Comparison of ENCODE assay signal across 2 cellular contexts in genomic region chr21:39136711-39137110, GRCh38.
A peak's percentile ranks its signal among the peaks of the same experiment; 100 is the strongest.
TF ChIP-seq lines count a peak whose summit lies in the region.

No MANE protein-coding gene starts in this region.

TF ChIP-seq in IMR-90, 13 proteins besides CTCF, POLR2A, EP300 and RAD21:
- no peak for TF ChIP-seq CEBPB (IDR thresholded peaks at IDR 0.05; ENCODE audit: low read depth, low read length)
- TF ChIP-seq USF2 (IDR thresholded peaks at IDR 0.05; ENCODE audit: low read depth, low read length), result no peak
- no peak for TF ChIP-seq RFX5 (IDR thresholded peaks at IDR 0.05; ENCODE audit: low read depth, low read length)
- TF ChIP-seq FOS (IDR thresholded peaks at IDR 0.05; ENCODE audit: low read depth, low read length), result no peak
- TF ChIP-seq BHLHE40 (IDR thresholded peaks at IDR 0.05; ENCODE audit: low read depth, low read length), result no peak
- TF ChIP-seq SMC3 (IDR thresholded peaks at IDR 0.05; ENCODE audit: low read depth, low read length), result no peak
- no peak for TF ChIP-seq MAZ (IDR thresholded peaks at IDR 0.05; ENCODE audit: borderline replicate concordance, low read depth, low read length)
- no peak for TF ChIP-seq MAFK (IDR thresholded peaks at IDR 0.05; ENCODE audit: low read depth, low read length)
- no peak for TF ChIP-seq CHD1 (IDR thresholded peaks at IDR 0.05; ENCODE audit: low read depth, low read length)
- TF ChIP-seq RCOR1 (IDR thresholded peaks at IDR 0.05; ENCODE audit: insufficient replicate concordance, low read length), result no peak
- no peak for TF ChIP-seq MXI1 (IDR thresholded peaks at IDR 0.05; ENCODE audit: borderline replicate concordance, low read depth, low read length)
- TF ChIP-seq ELK1 (IDR thresholded peaks at IDR 0.05; ENCODE audit: borderline replicate concordance, low read depth, low read length), result no peak
- no peak for TF ChIP-seq NFE2L2 (IDR thresholded peaks at IDR 0.05; ENCODE audit: low read depth, low read length)
TF ChIP-seq in IMR-90: peak in this region for 0.

TF ChIP-seq in K562, 482 proteins besides CTCF, POLR2A, EP300 and RAD21:
- no peak for TF ChIP-seq POLR2AphosphoS2 (IDR thresholded peaks at IDR 0.05; ENCODE audit: low read length)
- no peak for TF ChIP-seq ZNF583 (CRISPR knock-in tag; IDR thresholded peaks at IDR 0.05)
- TF ChIP-seq ZNF280B (CRISPR knock-in tag; IDR thresholded peaks at IDR 0.05), result no peak
- TF ChIP-seq RBM17 (IDR thresholded peaks at IDR 0.05; ENCODE audit: borderline replicate concordance, low read depth, low read length), result no peak
- no peak for TF ChIP-seq DACH1 (IDR thresholded peaks at IDR 0.05; ENCODE audit: partially characterized antibody)
- TF ChIP-seq BCOR (IDR thresholded peaks at IDR 0.05), result 0 out of 2 replicates have a peak, but pooled peaks have one; percentile 42
- no peak for TF ChIP-seq ZNF354B (CRISPR knock-in tag; IDR thresholded peaks at IDR 0.05)
- TF ChIP-seq POLR3A (IDR thresholded peaks at IDR 0.05; ENCODE audit: borderline replicate concordance, extremely low read depth, insufficient read depth, insufficient read length), result no peak
TF ChIP-seq in K562: peak in this region for 1.
